8 cellular contexts compared by ENCODE assay signal in genomic region chr11:118530683-118531596, GRCh38. TPM values are rescaled to one million over a fixed set of nuclear protein-coding genes. Genes with fewer than 3 reads are reported as not detected.
A peak's percentile ranks its signal among the peaks of the same experiment; 100 is the strongest.
DNase-seq lines count a peak whose midpoint lies in the region; ATAC-seq and TF ChIP-seq lines count a peak whose summit lies in the region.

Gene TMEM25, plus strand, starts transcription at chr11:118531192. Its CDS starts 610 bp downstream, at chr11:118531802.

- ATAC-seq in GM18858 (IDR thresholded peaks at IDR 0.05; ENCODE audit: unreplicated experiment), result peak; percentile 62
- peak; percentile 70 for ATAC-seq in HG03520 (IDR thresholded peaks at IDR 0.05; ENCODE audit: unreplicated experiment)
- ATAC-seq in Right ventricle myocardium inferior, result peak; percentile 78

- H3K36me3 ChIP-seq in A673 (ENCODE audit: insufficient read depth, low read length, poor library complexity, severe bottlenecking) (no peaks in the 10 kb centered on the region), SJCRH30 (no peaks in the 10 kb centered on the region), suprapubic skin (peaks cover 12% of the 10 kb centered on the region)

- peaks cover 27% of the 10 kb centered on the region for H3K4me1 Mint-ChIP-seq in activated naive CD4-positive, alpha-beta T cell treated with anti-CD3 and anti-CD28 coated beads, Interleukin-2, amount 10 ng/mL, durations not matched to agents 7 days and 5 days
- peaks cover 22% of the 10 kb centered on the region for H3K4me1 Mint-ChIP-seq in osteocyte (ENCODE audit: unreplicated experiment)

- H3K9me3 ChIP-seq in A673 (ENCODE audit: low read depth, low read length, poor library complexity, severe bottlenecking) (no peaks in the 10 kb centered on the region), SJCRH30 (replicated peaks) (no peaks in the 10 kb centered on the region), suprapubic skin (no peaks in the 10 kb centered on the region)

- H3K27ac ChIP-seq in A673 (ENCODE audit: low read depth, low read length, poor library complexity, severe bottlenecking) (peak within 1 kb of the TSS; percentile 80), SJCRH30 (peak within 1 kb of the TSS; percentile 87), suprapubic skin (peak within 1 kb of the TSS; percentile 77)

- H3K4me3 ChIP-seq in A673 (ENCODE audit: low read depth, low read length, poor library complexity, severe bottlenecking) (peak within 1 kb of the TSS; percentile 78), SJCRH30 (peak within 1 kb of the TSS; percentile 79), suprapubic skin (peak within 1 kb of the TSS; percentile 96)

- BruUV-seq in A673 (replicated peaks; lab: Mats Ljungman, UMichigan), result no TSS peak

- peak; percentile 68 for DNase-seq in A673 (ENCODE audit: low spot score)
- peak; percentile 67 to 69 for DNase-seq in SJCRH30
- peak; percentile 84 for DNase-seq in activated naive CD4-positive, alpha-beta T cell treated with anti-CD3 and anti-CD28 coated beads, Interleukin-2, amount 10 ng/mL, durations not matched to agents 7 days and 5 days
- peak; percentile 80 for DNase-seq in Right ventricle myocardium inferior (ENCODE audit: missing footprints)
- peak; percentile 87 for DNase-seq in osteocyte (ENCODE audit: extremely low spot score, unreplicated experiment)
- DNase-seq in suprapubic skin (ENCODE audit: low spot score in 2 of 2), result peak in 1 of 2 donors; percentile 73

- no peak for TF ChIP-seq EP300 in suprapubic skin (IDR thresholded peaks at IDR 0.05)

- POLR2A ChIA-PET in A673 (lab: Charles Lee; ENCODE audit: low non-redundant PET), result no interaction called here

- peak within 1 kb of the TSS; percentile 87 for H3K27ac Mint-ChIP-seq in activated naive CD4-positive, alpha-beta T cell treated with anti-CD3 and anti-CD28 coated beads, Interleukin-2, amount 10 ng/mL, durations not matched to agents 7 days and 5 days
- H3K27ac Mint-ChIP-seq in osteocyte (ENCODE audit: unreplicated experiment), result peak within 1 kb of the TSS; percentile 60

- peaks cover 8% of the 10 kb centered on the region for H3K36me3 Mint-ChIP-seq in activated naive CD4-positive, alpha-beta T cell treated with anti-CD3 and anti-CD28 coated beads, Interleukin-2, amount 10 ng/mL, durations not matched to agents 7 days and 5 days
- H3K36me3 Mint-ChIP-seq in osteocyte (ENCODE audit: unreplicated experiment), result peaks cover 7% of the 10 kb centered on the region

- peaks cover 9% of the 10 kb centered on the region for H3K4me1 ChIP-seq in A673 (ENCODE audit: insufficient read depth, low read length, poor library complexity, severe bottlenecking)
- peaks cover 14% of the 10 kb centered on the region for H3K4me1 ChIP-seq in SJCRH30
- H3K4me1 ChIP-seq in suprapubic skin, result peaks cover 33% of the 10 kb centered on the region

- TF ChIP-seq CTCF in A673 (conservative IDR thresholded peaks at IDR 0.05; ENCODE audit: low read depth, low read length) (no peak), osteocyte (IDR thresholded peaks at IDR 0.05) (no peak), suprapubic skin (IDR thresholded peaks at IDR 0.05) (no peak)

- WGBS in suprapubic skin, result 5% methylated on average over 23 of the region's 94 CpGs

- intact Hi-C loops in A673 (cut with micrococcal nuclease; ENCODE audit: unreplicated experiment) (loop anchor here (2.0 kb wide), 1 partner anchor 36 kb away; no protein-coding TSS in a partner anchor), Right ventricle myocardium inferior (cut with DNase I) (no loop called here)

- H3K4me3 Mint-ChIP-seq in activated naive CD4-positive, alpha-beta T cell treated with anti-CD3 and anti-CD28 coated beads, Interleukin-2, amount 10 ng/mL, durations not matched to agents 7 days and 5 days, result peak within 1 kb of the TSS; percentile 92
- H3K4me3 Mint-ChIP-seq in osteocyte (ENCODE audit: unreplicated experiment), result peak within 1 kb of the TSS; percentile 90

- no peaks in the 10 kb centered on the region for H3K27me3 ChIP-seq in A673 (replicated peaks; ENCODE audit: insufficient read depth, low read depth, low read length, poor library complexity)
- H3K27me3 ChIP-seq in SJCRH30, result no peaks in the 10 kb centered on the region
- no peaks in the 10 kb centered on the region for H3K27me3 ChIP-seq in suprapubic skin

- H3K27me3 Mint-ChIP-seq in activated naive CD4-positive, alpha-beta T cell treated with anti-CD3 and anti-CD28 coated beads, Interleukin-2, amount 10 ng/mL, durations not matched to agents 7 days and 5 days, result no peaks in the 10 kb centered on the region
- no peaks in the 10 kb centered on the region for H3K27me3 Mint-ChIP-seq in osteocyte (ENCODE audit: unreplicated experiment)

- no peak for TF ChIP-seq POLR2A in suprapubic skin (IDR thresholded peaks at IDR 0.05)

- H3K9me3 Mint-ChIP-seq in activated naive CD4-positive, alpha-beta T cell treated with anti-CD3 and anti-CD28 coated beads, Interleukin-2, amount 10 ng/mL, durations not matched to agents 7 days and 5 days, result no peaks in the 10 kb centered on the region
- no peaks in the 10 kb centered on the region for H3K9me3 Mint-ChIP-seq in osteocyte (ENCODE audit: unreplicated experiment)

- CTCF ChIA-PET in A673 (lab: Charles Lee), result interaction anchor here (0.8 kb wide), 1 partner anchor 34 kb away, joined by 7 read pairs; no protein-coding TSS in a partner anchor
- CTCF ChIA-PET in activated naive CD4-positive, alpha-beta T cell treated with anti-CD3 and anti-CD28 coated beads, Interleukin-2, amount 10 ng/mL, durations not matched to agents 7 days and 5 days (lab: Charles Lee), result no interaction called here

RNA-seq across cellular contexts. Expression of gene TMEM25, which starts in this region (rescaled TPM):
- total RNA-seq in A673 (2021), result 13.2 and 13.4 TPM in 2 replicates
- total RNA-seq in SJCRH30 (2014; rRNA removed; shearing (Covaris generic)), result 8.5 and 8.7 TPM in 2 replicates
- total RNA-seq in Right ventricle myocardium inferior, result 10.8 TPM
- total RNA-seq in osteocyte, result 33.6 and 36.2 TPM in 2 replicates
- 10 to 100 TPM; 24.9 to 32.1 (median 27.3) TPM for total RNA-seq in suprapubic skin
